ENCODE assay signal across 13 cellular contexts in genomic region chr3:30661107-30661873, GRCh38. TPM values are rescaled to one million over a fixed set of nuclear protein-coding genes. Genes with fewer than 3 reads are reported as not detected.
DNase-seq lines count a peak whose midpoint lies in the region; ATAC-seq and TF ChIP-seq lines count a peak whose summit lies in the region.
"Had no signal": no experiment of that assay in that cellular context is flagged by ENCODE, and none has a peak within 500 bp of the region (broad histone marks: within the 10 kb centered on the region; RNA-seq: fewer than 3 reads in every experiment).

No MANE protein-coding gene starts in this region.

- H3K9me3 Mint-ChIP-seq in Caco-2 (ENCODE audit: unreplicated experiment) (no peaks in the 10 kb centered on the region), memory B cell (no peaks in the 10 kb centered on the region)
- no peaks in the 10 kb centered on the region for H3K9me3 Mint-ChIP-seq in activated CD4-positive, alpha-beta memory T cell treated with anti-CD3 and anti-CD28 coated beads, Interleukin-2, amount 10 ng/mL, durations not matched to agents 7 days and 5 days
- H3K9me3 Mint-ChIP-seq: CD14-positive monocyte had no signal

- CTCF ChIA-PET in Caco-2 (lab: Charles Lee) = no interaction called here
- CTCF ChIA-PET in activated CD4-positive, alpha-beta memory T cell treated with anti-CD3 and anti-CD28 coated beads, Interleukin-2, amount 10 ng/mL, durations not matched to agents 7 days and 5 days (lab: Charles Lee) = interaction anchor here (1.4 kb wide), 1 partner anchor 16 kb away, joined by 4 read pairs; no protein-coding TSS in a partner anchor
- CTCF ChIA-PET in GM10248 (lab: Yijun Ruan, JAX) = no interaction called here
- CTCF ChIA-PET in RWPE1 (lab: Yijun Ruan, JAX) = interaction anchor here (0.6 kb wide), 1 partner anchor 649 kb away, joined by 3 read pairs; no protein-coding TSS in a partner anchor
- CTCF ChIA-PET in PC-3 (lab: Charles Lee) = no interaction called here

- H2AFZ ChIP-seq in ACC112 (ENCODE audit: low read length, unreplicated experiment) (no peak overlapping the region), PC-3 (ENCODE audit: low read length) (no peak overlapping the region)

- H3K4me1 Mint-ChIP-seq in Caco-2 (ENCODE audit: low read depth, unreplicated experiment) (peaks cover 71% of the 10 kb centered on the region), memory B cell (peaks cover 48% of the 10 kb centered on the region)
- H3K4me1 Mint-ChIP-seq in activated CD4-positive, alpha-beta memory T cell treated with anti-CD3 and anti-CD28 coated beads, Interleukin-2, amount 10 ng/mL, durations not matched to agents 7 days and 5 days = peaks cover 97% of the 10 kb centered on the region

- H3K36me3 ChIP-seq in ACC112 (ENCODE audit: insufficient read depth, low read length) (peaks cover 50% of the 10 kb centered on the region), Caco-2 (ENCODE audit: control insufficient read depth, insufficient read depth, low read length) (peaks cover 2% of the 10 kb centered on the region; the same call in 1 of the 2 replicates), PC-3 (ENCODE audit: low read depth, low read length) (peaks cover 54% of the 10 kb centered on the region)
- H3K36me3 ChIP-seq: cardiac muscle cell had no signal

- no peaks in the 10 kb centered on the region for H3K9me3 ChIP-seq in Caco-2
- H3K9me3 ChIP-seq in PC-3 (ENCODE audit: low read length) = no peaks in the 10 kb centered on the region
- H3K9me3 ChIP-seq: MG63 had no signal

- intact Hi-C loops in Caco-2 (cut with micrococcal nuclease; ENCODE audit: unreplicated experiment) = no loop called here
- intact Hi-C loops in PC-3 (cut with micrococcal nuclease) = no loop called here

- H3K4me1 ChIP-seq in ACC112 (ENCODE audit: control insufficient read depth, insufficient read depth, low read length, unreplicated experiment) (peaks cover 97% of the 10 kb centered on the region), Caco-2 (peaks cover 54% of the 10 kb centered on the region), PC-3 (ENCODE audit: insufficient read depth, low read length) (peaks cover 49% of the 10 kb centered on the region)

- H3K79me2 ChIP-seq in ACC112 (ENCODE audit: control insufficient read depth, insufficient read depth, low read length, unreplicated experiment) (peaks cover 60% of the 10 kb centered on the region), PC-3 (ENCODE audit: low read length) (peaks cover 27% of the 10 kb centered on the region)

- H3K27ac ChIP-seq in ACC112 (ENCODE audit: low read depth, low read length) (peak overlapping the region; percentile 91), RWPE1 (no peak overlapping the region), PC-3 (ENCODE audit: low read length) (no peak overlapping the region)
- H3K27ac ChIP-seq: cardiac muscle cell had no signal

- H3K27me3 ChIP-seq in ACC112 (ENCODE audit: insufficient read depth, low read length) = no peaks in the 10 kb centered on the region
- no peaks in the 10 kb centered on the region for H3K27me3 ChIP-seq in Caco-2 (replicated peaks; ENCODE audit: control insufficient read depth, insufficient read depth, low read length)
- H3K27me3 ChIP-seq in PC-3 (ENCODE audit: low read length) = no peaks in the 10 kb centered on the region
- H3K27me3 ChIP-seq: cardiac muscle cell, MG63 had no signal

- no peaks in the 10 kb centered on the region for H3K9me2 ChIP-seq in PC-3 (replicated peaks; ENCODE audit: low read length)

- BruUV-seq in Caco-2 (replicated peaks; lab: Mats Ljungman, UMichigan) (no TSS peak), PC-3 (replicated peaks; lab: Mats Ljungman, UMichigan) (no TSS peak)

- TF ChIP-seq CTCF in Caco-2 (IDR thresholded peaks at IDR 0.05; ENCODE audit: insufficient read depth in 1 of 2, low read depth in 1 of 2, low read length in 1 of 2, severe bottlenecking in 1 of 2, unreplicated experiment in 1 of 2) (no peak), GM10248 (IDR thresholded peaks at IDR 0.05; ENCODE audit: control extremely low read depth, extremely low read depth, low read depth, missing control alignments) (no peak), RWPE1 (conservative IDR thresholded peaks at IDR 0.05; ENCODE audit: low read depth) (no peak), foreskin fibroblast (IDR thresholded peaks at IDR 0.05; ENCODE audit: low read depth, low read length) (no peak), PC-3 (conservative IDR thresholded peaks at IDR 0.05; ENCODE audit: low read depth, low read length) (no peak)

- no peak overlapping the region for H3K4me2 ChIP-seq in PC-3 (ENCODE audit: low read length)

- peaks cover 25% of the 10 kb centered on the region for H3F3A ChIP-seq in PC-3 (ENCODE audit: low read length, unreplicated experiment)

- H3K27ac Mint-ChIP-seq in Caco-2 (ENCODE audit: unreplicated experiment) (peak overlapping the region; percentile 68), memory B cell (peak overlapping the region; percentile 88)
- H3K27ac Mint-ChIP-seq in activated CD4-positive, alpha-beta memory T cell treated with anti-CD3 and anti-CD28 coated beads, Interleukin-2, amount 10 ng/mL, durations not matched to agents 7 days and 5 days = peak overlapping the region; percentile 76

- ATAC-seq in memory B cell (ENCODE audit: low read depth) = no peak
- ATAC-seq in PC-3 = no peak

- H3K36me3 Mint-ChIP-seq in Caco-2 (ENCODE audit: insufficient read depth, unreplicated experiment) (peaks cover 91% of the 10 kb centered on the region), memory B cell (peaks cover 29% of the 10 kb centered on the region)
- H3K36me3 Mint-ChIP-seq in activated CD4-positive, alpha-beta memory T cell treated with anti-CD3 and anti-CD28 coated beads, Interleukin-2, amount 10 ng/mL, durations not matched to agents 7 days and 5 days (ENCODE audit: low read depth) = peaks cover 70% of the 10 kb centered on the region

- POLR2A ChIA-PET in Caco-2 (lab: Charles Lee) = no interaction called here
- POLR2A ChIA-PET in activated CD4-positive, alpha-beta memory T cell treated with anti-CD3 and anti-CD28 coated beads, Interleukin-2, amount 10 ng/mL, durations not matched to agents 7 days and 5 days (lab: Charles Lee) = interaction anchor here (0.5 to 15.5 kb wide), 4 partner anchors 23 to 636 kb away, joined by 3 to 303 read pairs (median 18); no protein-coding TSS in a partner anchor
- POLR2A ChIA-PET in GM10248 (lab: Yijun Ruan, JAX) = no interaction called here
- POLR2A ChIA-PET in RWPE1 (lab: Yijun Ruan, JAX; ENCODE audit: low non-redundant PET) = no interaction called here
- POLR2A ChIA-PET in PC-3 (lab: Charles Lee; ENCODE audit: unreplicated experiment) = no interaction called here

- H3K4me3 ChIP-seq in ACC112 (ENCODE audit: low read depth, low read length) (no peak overlapping the region), Caco-2 (ENCODE audit: low read depth, low read length) (no peak overlapping the region), foreskin fibroblast (ENCODE audit: low read depth in 1 of 2, low read length in 2 of 2) (no peak overlapping the region), PC-3 (ENCODE audit: low read length) (no peak overlapping the region)
- H3K4me3 ChIP-seq: cardiac muscle cell, MG63 had no signal

- DNase-seq in Caco-2 (no peak), memory B cell (ENCODE audit: low spot score in 2 of 2) (no peak), GM10248 (ENCODE audit: extremely low spot score) (no peak), RWPE1 (ENCODE audit: low spot score) (no peak), foreskin fibroblast (no peak), PC-3 (no peak)
- DNase-seq in activated CD4-positive, alpha-beta memory T cell treated with anti-CD3 and anti-CD28 coated beads, Interleukin-2, amount 10 ng/mL, durations not matched to agents 7 days and 5 days = no peak
- DNase-seq: activated CD8-positive, alpha-beta memory T cell treated with anti-CD3 and anti-CD28 coated beads, Interleukin-2, amount 50 U/mL, for 4 hours; MG63; NCI-H2171 had no signal

- no peaks in the 10 kb centered on the region for H3K27me3 Mint-ChIP-seq in Caco-2 (ENCODE audit: insufficient read depth, unreplicated experiment)
- no peaks in the 10 kb centered on the region for H3K27me3 Mint-ChIP-seq in activated CD4-positive, alpha-beta memory T cell treated with anti-CD3 and anti-CD28 coated beads, Interleukin-2, amount 10 ng/mL, durations not matched to agents 7 days and 5 days
- H3K27me3 Mint-ChIP-seq in memory B cell = no peaks in the 10 kb centered on the region

- H3K4me3 Mint-ChIP-seq in Caco-2 (ENCODE audit: unreplicated experiment) (no peak overlapping the region), memory B cell (no peak overlapping the region)
- H3K4me3 Mint-ChIP-seq in activated CD4-positive, alpha-beta memory T cell treated with anti-CD3 and anti-CD28 coated beads, Interleukin-2, amount 10 ng/mL, durations not matched to agents 7 days and 5 days = peak overlapping the region; percentile 21
- H3K4me3 Mint-ChIP-seq: CD14-positive monocyte had no signal

- no peak overlapping the region for H3K9ac ChIP-seq in PC-3 (ENCODE audit: low read length)

- H4K20me1 ChIP-seq in PC-3 (ENCODE audit: low read length) = no peaks in the 10 kb centered on the region

RNA-seq across cellular contexts. Expression of gene TGFBR2, which starts 54.9 kb away (rescaled TPM):
- 40.5 and 41.9 TPM in 2 replicates for total RNA-seq in Caco-2 (2022)
- total RNA-seq in activated CD4-positive, alpha-beta memory T cell treated with anti-CD3 and anti-CD28 coated beads, Interleukin-2, amount 10 ng/mL, durations not matched to agents 7 days and 5 days = 10 to 100 TPM; 60.1 to 60.8 TPM
- 48.2 and 55.9 TPM in 2 replicates for total RNA-seq in PC-3 (2014; rRNA removed)

Comparison
In these comparisons a context has a peak if more than half of its experiments do, and no peak if none do; other contexts are left out.
1. CTCF ChIA-PET loops: an anchor here in activated CD4-positive, alpha-beta memory T cell treated with anti-CD3 and anti-CD28 coated beads, Interleukin-2, amount 10 ng/mL, durations not matched to agents 7 days and 5 days (1.4 kb wide) and RWPE1 (0.6 kb wide); none called in Caco-2, GM10248 and PC-3.